Comparison of ENCODE assay signal across 2 cellular contexts in the genomic region with DNA sequence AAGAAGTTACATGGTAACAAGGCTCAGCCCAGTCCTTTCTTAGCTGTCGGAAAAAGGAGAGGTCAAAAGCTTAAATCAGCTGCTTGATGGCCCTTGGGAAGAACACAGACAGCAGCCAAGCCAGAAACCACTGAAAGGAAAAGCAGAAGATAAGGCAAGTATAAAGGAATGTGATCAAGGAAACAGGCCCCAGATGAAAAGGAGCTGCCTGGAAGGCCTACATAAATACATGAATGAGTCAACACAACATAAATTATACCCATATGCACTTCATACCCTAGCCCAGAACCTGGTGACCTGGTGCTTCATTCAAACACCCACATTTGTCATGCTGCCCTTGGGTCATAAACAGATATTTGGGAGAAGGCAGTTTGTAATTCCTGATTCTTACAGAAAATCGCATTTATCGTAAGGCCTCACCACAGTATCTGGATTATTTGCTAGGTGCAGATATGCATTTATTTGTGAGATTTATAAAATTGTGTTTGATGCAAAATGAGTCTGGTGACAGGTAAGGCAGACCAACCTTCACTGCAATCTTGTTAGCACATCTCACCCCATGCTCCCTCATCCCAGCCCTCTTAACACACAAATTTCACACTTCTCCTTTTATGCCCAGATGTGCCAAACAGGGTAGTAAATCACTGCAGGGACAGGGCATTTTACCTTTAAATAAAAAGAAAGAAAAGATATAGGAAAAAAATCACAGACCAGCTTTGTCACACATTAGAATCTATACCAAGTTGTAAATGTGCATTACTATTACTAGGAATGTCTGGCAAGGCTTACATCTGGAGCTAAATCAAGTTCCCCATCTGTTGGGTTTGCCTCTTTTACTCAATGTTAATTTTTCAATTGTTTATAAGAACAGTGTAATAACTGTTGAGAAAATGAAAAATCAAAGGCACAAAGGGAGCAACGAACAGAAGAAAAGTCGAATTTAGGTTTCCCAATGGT.
TF ChIP-seq lines count a peak whose summit lies in the region.

No MANE protein-coding gene starts in this region.

TF ChIP-seq in IMR-90, 13 proteins besides CTCF, POLR2A, EP300 and RAD21 (continued from another document):
- TF ChIP-seq, protein P1, sequence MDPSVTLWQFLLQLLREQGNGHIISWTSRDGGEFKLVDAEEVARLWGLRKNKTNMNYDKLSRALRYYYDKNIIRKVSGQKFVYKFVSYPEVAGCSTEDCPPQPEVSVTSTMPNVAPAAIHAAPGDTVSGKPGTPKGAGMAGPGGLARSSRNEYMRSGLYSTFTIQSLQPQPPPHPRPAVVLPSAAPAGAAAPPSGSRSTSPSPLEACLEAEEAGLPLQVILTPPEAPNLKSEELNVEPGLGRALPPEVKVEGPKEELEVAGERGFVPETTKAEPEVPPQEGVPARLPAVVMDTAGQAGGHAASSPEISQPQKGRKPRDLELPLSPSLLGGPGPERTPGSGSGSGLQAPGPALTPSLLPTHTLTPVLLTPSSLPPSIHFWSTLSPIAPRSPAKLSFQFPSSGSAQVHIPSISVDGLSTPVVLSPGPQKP (IDR thresholded peaks at IDR 0.05; ENCODE audit: borderline replicate concordance, low read depth, low read length) = no peak
- no peak for TF ChIP-seq MAFK (IDR thresholded peaks at IDR 0.05; ENCODE audit: low read depth, low read length)
- no peak for TF ChIP-seq MAZ (IDR thresholded peaks at IDR 0.05; ENCODE audit: borderline replicate concordance, low read depth, low read length)
- TF ChIP-seq, protein P2, sequence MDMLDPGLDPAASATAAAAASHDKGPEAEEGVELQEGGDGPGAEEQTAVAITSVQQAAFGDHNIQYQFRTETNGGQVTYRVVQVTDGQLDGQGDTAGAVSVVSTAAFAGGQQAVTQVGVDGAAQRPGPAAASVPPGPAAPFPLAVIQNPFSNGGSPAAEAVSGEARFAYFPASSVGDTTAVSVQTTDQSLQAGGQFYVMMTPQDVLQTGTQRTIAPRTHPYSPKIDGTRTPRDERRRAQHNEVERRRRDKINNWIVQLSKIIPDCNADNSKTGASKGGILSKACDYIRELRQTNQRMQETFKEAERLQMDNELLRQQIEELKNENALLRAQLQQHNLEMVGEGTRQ (IDR thresholded peaks at IDR 0.05; ENCODE audit: low read depth, low read length) = no peak
- no peak for TF ChIP-seq SMC3 (IDR thresholded peaks at IDR 0.05; ENCODE audit: low read depth, low read length)
- no peak; the same call in 1 of the 2 replicates for TF ChIP-seq BHLHE40 (IDR thresholded peaks at IDR 0.05; ENCODE audit: low read depth, low read length)
- TF ChIP-seq CEBPB (IDR thresholded peaks at IDR 0.05; ENCODE audit: low read depth, low read length) = no peak
- peak; percentile 58 for TF ChIP-seq FOS (IDR thresholded peaks at IDR 0.05; ENCODE audit: low read depth, low read length)
- TF ChIP-seq MXI1 (IDR thresholded peaks at IDR 0.05; ENCODE audit: borderline replicate concordance, low read depth, low read length) = no peak
- TF ChIP-seq RCOR1 (IDR thresholded peaks at IDR 0.05; ENCODE audit: insufficient replicate concordance, low read length) = peak; percentile 44
- TF ChIP-seq NFE2L2 (IDR thresholded peaks at IDR 0.05; ENCODE audit: low read depth, low read length) = no peak
- no peak for TF ChIP-seq RFX5 (IDR thresholded peaks at IDR 0.05; ENCODE audit: low read depth, low read length)

TF ChIP-seq in GM12878, 131 proteins besides CTCF, POLR2A, EP300 and RAD21:
- TF ChIP-seq SPI1 (IDR thresholded peaks at IDR 0.05; ENCODE audit: borderline replicate concordance, insufficient read depth, low read depth, low read length) (peak; percentile 37; the same call in 1 of the 2 replicates), IRF4 (IDR thresholded peaks at IDR 0.05; ENCODE audit: low read depth, low read length) (no peak)
TF ChIP-seq in GM12878: peak in this region for 1.
